In the genomic region with DNA sequence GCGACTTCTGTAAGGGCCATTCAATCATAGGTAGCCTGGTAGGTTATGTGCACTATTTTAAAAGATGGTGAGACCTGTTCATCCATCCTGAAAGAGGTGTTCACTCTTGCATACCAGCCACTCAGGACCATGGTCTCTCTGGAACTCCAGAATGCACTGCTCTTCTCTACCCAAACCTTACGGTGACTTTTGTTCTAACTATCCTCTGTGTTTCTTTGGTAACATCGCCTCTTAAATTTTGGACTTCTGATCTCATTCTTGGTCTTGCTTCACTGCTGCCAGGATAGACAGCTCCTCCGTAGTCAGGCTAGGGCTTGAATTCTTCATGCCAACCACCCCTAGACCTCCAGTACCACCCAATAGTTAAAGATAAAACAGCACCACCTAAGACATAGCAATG, we compare ENCODE assay signal across 28 cellular contexts.
"Had no signal": no experiment of that assay in that cellular context is flagged by ENCODE, and none has a peak within 500 bp of the region (broad histone marks: within the 10 kb centered on the region; RNA-seq: fewer than 3 reads in every experiment).

No MANE protein-coding gene starts in this region.

- H3K27ac ChIP-seq: ascending aorta, cardiac muscle cell, KMS-11, PC-9, SJCRH30, SK-N-MC, WERI-Rb-1 had no signal

- ATAC-seq: activated CD8-positive, alpha-beta T cell treated with anti-CD3 and anti-CD28 coated beads for 36 hours had no signal

- H3K4me3 ChIP-seq: ascending aorta, cardiac muscle cell, PC-9, SJCRH30, SK-N-MC had no signal

- H2AFZ ChIP-seq: PC-9 had no signal

- H3K4me1 ChIP-seq: SJCRH30 had no signal

- H3K9ac ChIP-seq: KMS-11 had no signal

- H3K36me3 ChIP-seq: ascending aorta, cardiac muscle cell, SJCRH30, WERI-Rb-1 had no signal

- H3K27me3 ChIP-seq: ascending aorta, cardiac muscle cell, SJCRH30 had no signal

- H3K9me3 ChIP-seq: ascending aorta, SJCRH30 had no signal

- DNase-seq: activated CD4-positive, alpha-beta T cell treated with anti-CD3 and anti-CD28 coated beads, Interleukin-2, amount 10 ng/mL, durations not matched to agents 24 days and 14 days; activated CD4-positive, alpha-beta T cell treated with anti-CD3 and anti-CD28 coated beads, Interleukin-2, amount 50 U/mL, for 4 hours; activated CD4-positive, CD25-positive, alpha-beta regulatory T cell; activated CD8-positive, alpha-beta T cell treated with anti-CD3 and anti-CD28 coated beads for 36 hours; activated gamma-delta T cell; activated naive CD4-positive, alpha-beta T cell treated with Interleukin-2 at 50 U/mL for 16 hours; activated naive CD8-positive, alpha-beta T cell treated with anti-CD3 and anti-CD28 coated beads, Interleukin-2, amount 10 ng/mL, durations not matched to agents 7 days and 5 days; activated T-cell treated with anti-CD3 and anti-CD28 coated beads, Interleukin-2, amount 50 U/mL, for 24 hours; amygdala; MM.1S; MV-4-11; NCI-H1092; NCI-H1436 treated with DMSO at 0.1 percent for 48 hours; NCI-H1694 treated with DMSO at 0.1 percent for 48 hours; NCI-H2029; NCI-H510A; NCI-H526; NCI-H748 treated with DMSO at 0.1 percent for 48 hours; NK-92 treated with Interleukin-12 subunit alpha and Interleukin-12 subunit beta, amount 100 ng/mL, for 24 hours; PC-9; Right ventricle myocardium superior; SJCRH30; T1000; WERI-Rb-1 had no signal

- H3K4me2 ChIP-seq: KMS-11, PC-9 had no signal
